11 cellular contexts compared by ENCODE assay signal in the genomic region with DNA sequence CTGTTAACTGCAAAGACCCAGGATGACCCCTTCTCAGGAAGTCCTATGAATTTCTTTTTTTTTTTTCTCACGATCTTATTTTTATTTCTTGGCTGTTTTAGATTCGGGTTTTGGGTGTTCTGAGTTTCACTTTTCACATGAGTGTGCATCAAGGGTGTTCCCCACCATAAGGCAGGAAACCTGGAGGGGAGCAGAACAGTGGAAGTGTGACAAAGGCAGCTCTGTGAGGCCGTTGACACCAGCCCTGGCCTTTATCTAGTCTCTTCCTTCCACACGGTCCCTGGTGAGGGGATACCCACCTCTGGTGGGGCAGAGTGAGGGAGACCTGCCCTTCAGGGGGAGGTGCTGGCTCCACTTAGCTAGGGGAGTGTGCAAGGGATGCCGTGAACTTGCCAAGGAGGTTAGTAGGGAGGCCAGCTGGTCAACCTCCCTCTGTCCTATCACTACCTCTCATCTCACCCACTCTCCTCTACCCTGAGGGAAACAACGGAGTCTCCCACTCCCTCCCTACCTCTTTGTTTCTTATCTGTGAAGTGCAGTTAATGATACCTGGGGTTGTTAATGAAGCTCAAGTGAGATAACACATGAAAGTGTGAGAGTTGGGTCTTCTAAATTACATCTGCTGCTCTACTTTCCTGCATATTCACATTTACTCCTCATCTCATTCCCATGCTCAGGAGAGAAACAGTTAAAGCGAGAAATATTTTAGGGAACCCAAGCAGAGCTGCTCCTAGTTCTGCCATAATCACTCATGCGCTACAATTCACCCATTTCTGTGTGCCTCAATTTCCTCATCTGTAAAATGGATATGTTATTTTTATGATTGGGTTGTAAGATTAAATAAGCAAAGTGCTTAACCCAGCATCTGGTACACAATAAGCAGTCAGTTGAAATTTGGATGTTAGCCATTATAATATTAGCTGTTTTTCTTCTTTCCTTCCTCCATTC. TPM values are rescaled to one million over a fixed set of nuclear protein-coding genes. Genes with fewer than 3 reads are reported as not detected.
DNase-seq lines count a peak whose midpoint lies in the region; ATAC-seq lines count a peak whose summit lies in the region.
"Had no signal": no experiment of that assay in that cellular context is flagged by ENCODE, and none has a peak within 500 bp of the region (broad histone marks: within the 10 kb centered on the region; RNA-seq: fewer than 3 reads in every experiment).

No MANE protein-coding gene starts in this region.

- peak; percentile 49 for DNase-seq in activated naive CD8-positive, alpha-beta T cell treated with anti-CD3 and anti-CD28 coated beads, Interleukin-2, amount 10 ng/mL, durations not matched to agents 7 days and 5 days
- DNase-seq in putamen (ENCODE audit: low spot score) (no peak), DMS53 treated with DMSO at 0.1 percent for 48 hours (lab: John Stamatoyannopoulos, UW; ENCODE audit: unreplicated experiment) (no peak)

- peak overlapping the region; percentile 90 for H3K27ac Mint-ChIP-seq in activated naive CD8-positive, alpha-beta T cell treated with anti-CD3 and anti-CD28 coated beads, Interleukin-2, amount 10 ng/mL, durations not matched to agents 7 days and 5 days

- H3K4me3 ChIP-seq in BLaER1 treated with 17β-estradiol and CSF1 and Interleukin-3, amounts not matched to agents 10 nM and 100 nM = no peak overlapping the region
- H3K4me3 ChIP-seq: prostate gland had no signal

- H3K27me3 ChIP-seq in BLaER1 treated with 17β-estradiol and CSF1 and Interleukin-3, amounts not matched to agents 10 nM and 100 nM = peaks cover 25 to 57% (median 54%) of the 10 kb centered on the region in 11 experiments

- H3K36me3 ChIP-seq in BLaER1 treated with 17β-estradiol and CSF1 and Interleukin-3, amounts not matched to agents 10 nM and 100 nM = no peaks in the 10 kb centered on the region
- H3K36me3 ChIP-seq: prostate gland had no signal

- H3K4me3 Mint-ChIP-seq in activated naive CD8-positive, alpha-beta T cell treated with anti-CD3 and anti-CD28 coated beads, Interleukin-2, amount 10 ng/mL, durations not matched to agents 7 days and 5 days = peak overlapping the region; percentile 83

- ATAC-seq in GM18909 (IDR thresholded peaks at IDR 0.05; ENCODE audit: poor library complexity, unreplicated experiment) = peak; percentile 36
- peak; percentile 47 for ATAC-seq in HG03571 (IDR thresholded peaks at IDR 0.05; ENCODE audit: unreplicated experiment)
- ATAC-seq in activated naive CD8-positive, alpha-beta T cell treated with anti-CD3 and anti-CD28 coated beads, Interleukin-2, amount 10 ng/mL, durations not matched to agents 7 days and 5 days (ENCODE audit: low read depth) = peak; percentile 46
- ATAC-seq in HG03280 (IDR thresholded peaks at IDR 0.05; ENCODE audit: unreplicated experiment) = no peak
- no peak for ATAC-seq in GM19328 (IDR thresholded peaks at IDR 0.05; ENCODE audit: unreplicated experiment)

- H3K27ac ChIP-seq in BLaER1 treated with 17β-estradiol and CSF1 and Interleukin-3, amounts not matched to agents 10 nM and 100 nM = no peak overlapping the region
- H3K27ac ChIP-seq: prostate gland had no signal

- peaks cover 0 to 22% (median 5%) of the 10 kb centered on the region in 11 experiments; a peak in 7 of 22 replicates for H4K20me1 ChIP-seq in BLaER1 treated with 17β-estradiol and CSF1 and Interleukin-3, amounts not matched to agents 10 nM and 100 nM

- H3K9ac ChIP-seq in BLaER1 treated with 17β-estradiol and CSF1 and Interleukin-3, amounts not matched to agents 10 nM and 100 nM = no peak overlapping the region

- H3K4me2 ChIP-seq in BLaER1 treated with 17β-estradiol and CSF1 and Interleukin-3, amounts not matched to agents 10 nM and 100 nM = peak overlapping the region; percentile 9 to 97 (median 47); a peak in 19 of 22 replicates

- peaks cover 39% of the 10 kb centered on the region for H3K4me1 Mint-ChIP-seq in activated naive CD8-positive, alpha-beta T cell treated with anti-CD3 and anti-CD28 coated beads, Interleukin-2, amount 10 ng/mL, durations not matched to agents 7 days and 5 days

- POLR2A ChIA-PET in activated naive CD8-positive, alpha-beta T cell treated with anti-CD3 and anti-CD28 coated beads, Interleukin-2, amount 10 ng/mL, durations not matched to agents 7 days and 5 days (lab: Charles Lee) = interaction anchor here (0.7 to 3.6 kb wide), 4 partner anchors 12 to 157 kb away, joined by 3 to 20 read pairs (median 6); a partner anchor contains a TSS

- peaks cover 34 to 52% (median 45%) of the 10 kb centered on the region in 10 experiments for H3K4me1 ChIP-seq in BLaER1 treated with 17β-estradiol and CSF1 and Interleukin-3, amounts not matched to agents 10 nM and 100 nM
- H3K4me1 ChIP-seq: prostate gland had no signal

- H3K27me3 Mint-ChIP-seq in activated naive CD8-positive, alpha-beta T cell treated with anti-CD3 and anti-CD28 coated beads, Interleukin-2, amount 10 ng/mL, durations not matched to agents 7 days and 5 days = peaks cover 6% of the 10 kb centered on the region

- H3K9me3 Mint-ChIP-seq in activated naive CD8-positive, alpha-beta T cell treated with anti-CD3 and anti-CD28 coated beads, Interleukin-2, amount 10 ng/mL, durations not matched to agents 7 days and 5 days = no peaks in the 10 kb centered on the region

- no peaks in the 10 kb centered on the region for H3K9me3 ChIP-seq in BLaER1 treated with 17β-estradiol and CSF1 and Interleukin-3, amounts not matched to agents 10 nM and 100 nM (replicated peaks in 1 of 11)
- H3K9me3 ChIP-seq: prostate gland had no signal

- peaks cover 5% of the 10 kb centered on the region for H3K36me3 Mint-ChIP-seq in activated naive CD8-positive, alpha-beta T cell treated with anti-CD3 and anti-CD28 coated beads, Interleukin-2, amount 10 ng/mL, durations not matched to agents 7 days and 5 days

RNA-seq across cellular contexts. Expression of a gene that starts 4.4 kb away (rescaled TPM):
- total RNA-seq in activated naive CD8-positive, alpha-beta T cell treated with anti-CD3 and anti-CD28 coated beads, Interleukin-2, amount 10 ng/mL, durations not matched to agents 7 days and 5 days = 10 to 100 TPM; 30.0 to 31.0 TPM

RNA-seq across cellular contexts. Expression of a gene that starts 29.1 kb away (rescaled TPM):
- 1 to 10 TPM; 6.1 TPM for total RNA-seq in activated naive CD8-positive, alpha-beta T cell treated with anti-CD3 and anti-CD28 coated beads, Interleukin-2, amount 10 ng/mL, durations not matched to agents 7 days and 5 days

RNA-seq across cellular contexts. Expression of a gene that starts 49.1 kb away (rescaled TPM):
- total RNA-seq in activated naive CD8-positive, alpha-beta T cell treated with anti-CD3 and anti-CD28 coated beads, Interleukin-2, amount 10 ng/mL, durations not matched to agents 7 days and 5 days = not detected
- total RNA-seq: fibroblast of villous mesenchyme, HT1080, prostate gland had no signal

Comparison
In these comparisons a context has a peak if more than half of its experiments do, and no peak if none do; other contexts are left out.
1. ATAC-seq: peak in GM18909 (single experiment), HG03571 (single experiment) and activated naive CD8-positive, alpha-beta T cell treated with anti-CD3 and anti-CD28 coated beads, Interleukin-2, amount 10 ng/mL, durations not matched to agents 7 days and 5 days (single experiment); none in HG03280 (single experiment) and GM19328 (single experiment).